Comparison of ENCODE assay signal across 10 cellular contexts in the genomic region with DNA sequence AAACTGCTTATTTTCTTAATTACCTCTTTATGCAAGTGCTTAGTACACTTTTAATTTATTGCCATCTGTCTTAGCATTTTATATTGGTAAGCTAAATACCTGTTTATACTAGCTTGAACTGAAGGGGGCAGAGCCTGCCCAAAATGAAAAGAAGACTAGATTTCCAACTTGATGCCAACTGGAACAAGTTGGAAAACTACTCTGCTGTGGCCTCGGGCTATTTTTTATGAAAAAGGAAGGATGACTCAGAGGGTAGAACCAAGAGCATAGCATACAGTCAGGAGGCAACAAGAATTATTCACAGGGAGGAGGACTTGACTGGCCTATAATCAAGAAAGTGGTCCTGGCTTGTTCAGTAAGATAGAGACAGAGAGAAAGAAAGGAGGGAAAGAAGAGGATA.
A peak's percentile ranks its signal among the peaks of the same experiment; 100 is the strongest.
DNase-seq lines count a peak whose midpoint lies in the region; ATAC-seq, FAIRE-seq and TF ChIP-seq lines count a peak whose summit lies in the region.
"Had no signal": no experiment of that assay in that cellular context is flagged by ENCODE, and none has a peak within 500 bp of the region (broad histone marks: within the 10 kb centered on the region; RNA-seq: fewer than 3 reads in every experiment).

No MANE protein-coding gene starts in this region.

- H3K23ac ChIP-seq in H1 (ENCODE audit: insufficient read length), result no peak overlapping the region

- WGBS in H1 (ENCODE audit: extremely low coverage in 1 of 2, insufficient coverage in 1 of 2, insufficient read length in 1 of 2, insufficient replicate concordance in 2 of 2, low coverage in 1 of 2, low lambda C conversion rate in 2 of 2, missing lambda C conversion rate in 1 of 2), 2 experiments, result 100% methylated on average over 1 of the region's 1 CpG; no CpG with 5 or more reads in 1 of the 2 experiments

- intact Hi-C loops in head of caudate nucleus (cut with DNase I), result no loop called here

- POLR2A ChIA-PET in H1 (lab: Charles Lee; ENCODE audit: partially characterized antibody), result no interaction called here

- H4K20me1 ChIP-seq in H1 (replicated peaks in 1 of 2; ENCODE audit: control insufficient read depth in 1 of 2, insufficient read depth in 2 of 2, low read length in 2 of 2), result no peaks in the 10 kb centered on the region

- no peak overlapping the region for H2BK5ac ChIP-seq in H1 (ENCODE audit: low read depth, low read length)

- no peak overlapping the region for H2BK20ac ChIP-seq in H1 (ENCODE audit: low read length)

- H4K8ac ChIP-seq in H1 (ENCODE audit: extremely low read depth, insufficient read depth, low read length), result no peak overlapping the region

- no peak overlapping the region for H2BK12ac ChIP-seq in H1 (ENCODE audit: low read depth, low read length)

- no peak overlapping the region for H3K18ac ChIP-seq in H1 (ENCODE audit: extremely low read depth, low read length)

- no peaks in the 10 kb centered on the region for H3K79me1 ChIP-seq in H1 (ENCODE audit: low read depth, low read length)

- TF ChIP-seq POLR2A in H1 (IDR thresholded peaks at IDR 0.05; ENCODE audit: control extremely low read depth in 1 of 2, low read depth in 2 of 2, low read length in 2 of 2), result no peak

- no peaks in the 10 kb centered on the region for H3K9me3 ChIP-seq in H1 (ENCODE audit: insufficient read depth in 2 of 2, low read depth in 1 of 2, low read length in 1 of 2)

- peak; percentile 29 to 44 for TF ChIP-seq RAD21 in H1 (IDR thresholded peaks at IDR 0.05 in 1 of 2, conservative IDR thresholded peaks at IDR 0.05 in 1 of 2; ENCODE audit: low read depth in 2 of 2, low read length in 2 of 2)

- H3K9ac ChIP-seq in H1 (replicated peaks in 1 of 4; ENCODE audit: extremely low read depth in 1 of 4, low read depth in 3 of 4, low read length in 3 of 4), result no peak overlapping the region

- no peak overlapping the region for H3K4ac ChIP-seq in H1 (replicated peaks; ENCODE audit: insufficient read length, low read depth, low read length)

- no peaks in the 10 kb centered on the region for H3K36me3 ChIP-seq in H1 (ENCODE audit: control insufficient read depth in 2 of 4, insufficient read depth in 4 of 4, low read length in 3 of 4)

- DNase-seq in EH (ENCODE audit: low read depth), result peak; percentile 83
- DNase-seq in NCI-H2196 treated with DMSO at 0.1 percent for 48 hours (lab: John Stamatoyannopoulos, UW; ENCODE audit: unreplicated experiment), result peak; percentile 2
- no peak for DNase-seq in H1 (ENCODE audit: low read depth in 1 of 2, low spot score in 2 of 2)
- peak; percentile 32 for DNase-seq in non-pigmented ciliary epithelial cell (ENCODE audit: low read depth)
- no peak for DNase-seq in germinal center (ENCODE audit: low spot score)
- no peak for DNase-seq in head of caudate nucleus
- DNase-seq: activated CD4-positive, alpha-beta memory T cell treated with anti-CD3 and anti-CD28 coated beads, Interleukin-2, amount 10 ng/mL, durations not matched to agents 7 days and 5 days had no signal

- no peak overlapping the region for H2AK5ac ChIP-seq in H1 (ENCODE audit: low read depth, low read length)

- H3K4me2 ChIP-seq in H1 (ENCODE audit: insufficient read depth in 1 of 2, low read depth in 2 of 2, low read length in 2 of 2), result no peak overlapping the region

- no peak; a peak in 1 of 4 replicates for TF ChIP-seq CTCF in H1 (IDR thresholded peaks at IDR 0.05; ENCODE audit: control extremely low read depth in 1 of 3, insufficient read depth in 1 of 3, low read depth in 1 of 3, low read length in 3 of 3)

- H2AFZ ChIP-seq in H1 (ENCODE audit: low read length), result no peak overlapping the region

- no peak overlapping the region for H2BK15ac ChIP-seq in H1 (ENCODE audit: low read length)

- TF ChIP-seq EP300 in H1 (IDR thresholded peaks at IDR 0.05; ENCODE audit: borderline replicate concordance in 1 of 2, low read depth in 2 of 2, low read length in 2 of 2), result no peak

- no peak for FAIRE-seq in H1 (lab: Jason Lieb, UNC)
- FAIRE-seq: K562 had no signal

- CTCF ChIA-PET in H1 (lab: Charles Lee; ENCODE audit: partially characterized antibody), result interaction anchor here (0.6 to 2.4 kb wide), 13 partner anchors 9 to 817 kb away, joined by 3 to 11 read pairs (median 3); no protein-coding TSS in a partner anchor

- no peak overlapping the region for H3K14ac ChIP-seq in H1 (ENCODE audit: insufficient read length)

- H3K27ac ChIP-seq in H1 (ENCODE audit: low read depth, low read length), result no peak overlapping the region

- no peaks in the 10 kb centered on the region for H3K27me3 ChIP-seq in H1 (replicated peaks in 1 of 4; ENCODE audit: control insufficient read depth in 3 of 4, extremely low read depth in 1 of 4, insufficient read depth in 3 of 4, low read length in 3 of 4)

- H2BK120ac ChIP-seq in H1 (replicated peaks; ENCODE audit: low read depth, low read length), result no peak overlapping the region

- no peak overlapping the region for H4K5ac ChIP-seq in H1 (ENCODE audit: insufficient read length, low read depth, low read length)

- H3K4me1 ChIP-seq in H1 (replicated peaks in 1 of 4; ENCODE audit: control insufficient read depth in 3 of 4, insufficient read depth in 4 of 4, low read length in 3 of 4), result no peaks in the 10 kb centered on the region

- no peak overlapping the region for H3K56ac ChIP-seq in H1 (replicated peaks; ENCODE audit: insufficient read length, low read depth, low read length)

- H3K79me2 ChIP-seq in H1 (ENCODE audit: control insufficient read depth in 1 of 2, insufficient read depth in 2 of 2, low read length in 2 of 2), result no peaks in the 10 kb centered on the region

- no peak for ATAC-seq in HG02852 (IDR thresholded peaks at IDR 0.05; ENCODE audit: unreplicated experiment)
- no peak for ATAC-seq in GM18519 (IDR thresholded peaks at IDR 0.05; ENCODE audit: low FRiP score, unreplicated experiment)
- ATAC-seq: K562 had no signal

- no peaks in the 10 kb centered on the region for H3K23me2 ChIP-seq in H1 (ENCODE audit: low read depth, low read length)

- no peak overlapping the region for H3K4me3 ChIP-seq in H1 (ENCODE audit: extremely low read depth in 1 of 4, insufficient read depth in 2 of 4, low read depth in 3 of 4, low read length in 4 of 4)
- H3K4me3 ChIP-seq: K562 had no signal

- H4K91ac ChIP-seq in H1 (replicated peaks; ENCODE audit: insufficient read length, low read length), result no peak overlapping the region

TF ChIP-seq in H1, 55 proteins besides CTCF, POLR2A, EP300 and RAD21:
- TF ChIP-seq, protein P1, sequence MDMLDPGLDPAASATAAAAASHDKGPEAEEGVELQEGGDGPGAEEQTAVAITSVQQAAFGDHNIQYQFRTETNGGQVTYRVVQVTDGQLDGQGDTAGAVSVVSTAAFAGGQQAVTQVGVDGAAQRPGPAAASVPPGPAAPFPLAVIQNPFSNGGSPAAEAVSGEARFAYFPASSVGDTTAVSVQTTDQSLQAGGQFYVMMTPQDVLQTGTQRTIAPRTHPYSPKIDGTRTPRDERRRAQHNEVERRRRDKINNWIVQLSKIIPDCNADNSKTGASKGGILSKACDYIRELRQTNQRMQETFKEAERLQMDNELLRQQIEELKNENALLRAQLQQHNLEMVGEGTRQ (IDR thresholded peaks at IDR 0.05; ENCODE audit: low read length), result no peak
- TF ChIP-seq NANOG (IDR thresholded peaks at IDR 0.05; ENCODE audit: insufficient read depth, low read depth, low read length, poor library complexity, severe bottlenecking) (no peak), CTBP2 (IDR thresholded peaks at IDR 0.05; ENCODE audit: borderline replicate concordance, insufficient read depth, insufficient read length, low read length) (no peak), SIX5 (IDR thresholded peaks at IDR 0.05; ENCODE audit: low read depth, low read length) (no peak), SP1 (IDR thresholded peaks at IDR 0.05; ENCODE audit: low read depth, low read length) (no peak), MAFK (IDR thresholded peaks at IDR 0.05; ENCODE audit: low read depth, low read length) (no peak), TAF7 (optimal IDR thresholded peaks at IDR 0.05; ENCODE audit: borderline replicate concordance, low read depth, low read length) (no peak), RNF2 (IDR thresholded peaks at IDR 0.05; ENCODE audit: borderline replicate concordance, low read depth, low read length, missing control alignments, poor library complexity, severe bottlenecking) (no peak), RXRA (IDR thresholded peaks at IDR 0.05; ENCODE audit: insufficient read depth, low read depth, low read length) (no peak), RBBP5 (IDR thresholded peaks at IDR 0.05; ENCODE audit: borderline replicate concordance, low read depth, low read length) (no peak), GABPA (IDR thresholded peaks at IDR 0.05; ENCODE audit: borderline replicate concordance, insufficient read depth, low read length) (no peak), CHD2 (IDR thresholded peaks at IDR 0.05; ENCODE audit: low read length) (no peak), HDAC6 (IDR thresholded peaks at IDR 0.05; ENCODE audit: low read depth, low read length) (no peak)
- TF ChIP-seq, protein P2, sequence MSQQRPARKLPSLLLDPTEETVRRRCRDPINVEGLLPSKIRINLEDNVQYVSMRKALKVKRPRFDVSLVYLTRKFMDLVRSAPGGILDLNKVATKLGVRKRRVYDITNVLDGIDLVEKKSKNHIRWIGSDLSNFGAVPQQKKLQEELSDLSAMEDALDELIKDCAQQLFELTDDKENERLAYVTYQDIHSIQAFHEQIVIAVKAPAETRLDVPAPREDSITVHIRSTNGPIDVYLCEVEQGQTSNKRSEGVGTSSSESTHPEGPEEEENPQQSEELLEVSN (IDR thresholded peaks at IDR 0.05), result no peak

Comparison
In these comparisons a context has a peak if more than half of its experiments do, and no peak if none do; other contexts are left out.
1. DNase-seq: peak in EH (single experiment), NCI-H2196 treated with DMSO at 0.1 percent for 48 hours (single experiment) and non-pigmented ciliary epithelial cell (single experiment); none in H1 (0 of 2), germinal center (single experiment) and head of caudate nucleus (0 of 42).